In the genomic region with DNA sequence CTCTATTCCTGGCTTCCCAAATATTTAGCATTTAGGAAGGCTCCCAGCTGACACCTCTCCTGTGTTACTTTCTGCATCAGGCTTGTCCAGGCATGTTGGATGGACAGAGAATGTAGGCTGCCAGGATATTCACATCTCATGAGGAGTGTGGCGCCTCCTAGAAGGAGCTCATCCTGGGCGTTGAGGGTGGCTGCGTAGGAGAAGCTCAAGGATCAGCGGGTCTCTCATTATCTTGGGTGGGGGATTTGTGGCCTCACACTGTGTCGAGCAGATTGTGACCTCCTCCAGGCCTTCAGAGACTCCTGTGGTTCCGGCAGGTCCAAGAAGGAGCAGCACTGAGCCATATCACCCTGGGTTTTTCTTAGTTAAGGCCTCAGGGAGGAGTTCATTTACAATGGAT, we compare ENCODE assay signal across 24 cellular contexts. TPM values are rescaled to one million over a fixed set of nuclear protein-coding genes. Genes with fewer than 3 reads are reported as not detected.
A peak's percentile ranks its signal among the peaks of the same experiment; 100 is the strongest.
DNase-seq lines count a peak whose midpoint lies in the region; ATAC-seq and TF ChIP-seq lines count a peak whose summit lies in the region.
"Had no signal": no experiment of that assay in that cellular context is flagged by ENCODE, and none has a peak within 500 bp of the region (broad histone marks: within the 10 kb centered on the region; RNA-seq: fewer than 3 reads in every experiment).

No MANE protein-coding gene starts in this region.

- H3K9me3 ChIP-seq in HCT116 (ENCODE audit: control insufficient read depth in 1 of 2, insufficient read depth in 1 of 2, low read depth in 1 of 2, low read length in 2 of 2) (no peaks in the 10 kb centered on the region), RWPE2 (ENCODE audit: severe bottlenecking) (no peaks in the 10 kb centered on the region), hepatocyte (ENCODE audit: low read depth) (no peaks in the 10 kb centered on the region), trophoblast cell (ENCODE audit: insufficient read depth, low read depth, low read length) (no peaks in the 10 kb centered on the region), testis (no peaks in the 10 kb centered on the region)
- H3K9me3 ChIP-seq: sigmoid colon, SJSA1, uterus had no signal

- peak overlapping the region; percentile 78 for H4K8ac ChIP-seq in trophoblast cell (ENCODE audit: low read depth, low read length)

- RAD21 ChIA-PET in HCT116 (lab: Charles Lee; ENCODE audit: low non-redundant PET in 1 of 2, low total read pairs in 2 of 2, uncharacterized antibody in 2 of 2, unreplicated experiment in 2 of 2): no interaction called here

- H2AFZ ChIP-seq in HCT116 (ENCODE audit: low read depth, low read length, poor library complexity, severe bottlenecking) (no peak overlapping the region), hepatocyte (no peak overlapping the region), trophoblast cell (ENCODE audit: insufficient read depth, low read length, poor library complexity) (no peak overlapping the region)

- H3K14ac ChIP-seq in trophoblast cell (ENCODE audit: low read length): peak overlapping the region; percentile 53

- 0 out of 2 replicates have a peak overlapping the region, but pooled peaks have one; percentile 1 for H3K27ac ChIP-seq in HCT116 (ENCODE audit: low read depth, low read length)
- H3K27ac ChIP-seq in RWPE2 (ENCODE audit: poor library complexity, severe bottlenecking): peak overlapping the region; percentile 20
- H3K27ac ChIP-seq in hepatocyte: peak overlapping the region; percentile 47
- H3K27ac ChIP-seq in trophoblast cell (ENCODE audit: low read depth, low read length): no peak overlapping the region
- H3K27ac ChIP-seq in testis: no peak overlapping the region
- H3K27ac ChIP-seq: SJSA1, uterus had no signal

- peak overlapping the region; percentile 47 for H3K4ac ChIP-seq in trophoblast cell (ENCODE audit: low read depth, low read length)

- CTCF ChIA-PET in HCT116 (lab: Charles Lee): no interaction called here

- peak overlapping the region; percentile 29 for H3K18ac ChIP-seq in trophoblast cell (ENCODE audit: low read length)

- H3K79me2 ChIP-seq in HCT116 (ENCODE audit: insufficient read depth, low read length): no peaks in the 10 kb centered on the region
- H3K79me2 ChIP-seq in hepatocyte: no peaks in the 10 kb centered on the region
- peaks cover 2% of the 10 kb centered on the region for H3K79me2 ChIP-seq in trophoblast cell (ENCODE audit: control insufficient read depth, insufficient read depth, low read length, poor library complexity)

- H2BK12ac ChIP-seq in trophoblast cell (ENCODE audit: low read length): peak overlapping the region; percentile 89

- DNase-seq in HCT116 (ENCODE audit: low read depth, low spot score): no peak
- no peak for DNase-seq in RWPE2 (ENCODE audit: low spot score)
- DNase-seq in hepatocyte (ENCODE audit: low spot score): no peak
- DNase-seq in trophoblast cell: peak in 1 of 2 donors; percentile 33
- no peak for DNase-seq in testis
- DNase-seq in activated CD4-positive, CD25-positive, alpha-beta regulatory T cell treated with anti-CD3 and anti-CD28 coated beads, Interleukin-2, amount 50 U/mL, for 72 hours: no peak
- DNase-seq: activated CD4-positive, alpha-beta T cell treated with anti-CD3 and anti-CD28 coated beads for 4 hours; activated naive CD4-positive, alpha-beta T cell treated with anti-CD3 and anti-CD28 coated beads, Interleukin-2, amount 50 U/mL, for 16 hours; aorta; foreskin melanocyte; HCEC 1CT; Kasumi-1; kidney glomerular epithelial cell; NCI-H1092; NCI-H2029 treated with DMSO at 0.1 percent for 48 hours; sigmoid colon; T-helper 1 cell; uterus had no signal

- H3K4me1 ChIP-seq in HCT116 (ENCODE audit: control insufficient read depth in 1 of 2, insufficient read depth in 2 of 2, low read length in 2 of 2) (peaks cover 0 to 5% of the 10 kb centered on the region in 2 experiments; a peak in 3 of 4 replicates), RWPE2 (ENCODE audit: insufficient read depth, poor library complexity, severe bottlenecking) (peaks cover 14% of the 10 kb centered on the region), hepatocyte (ENCODE audit: insufficient read depth) (no peaks in the 10 kb centered on the region), trophoblast cell (ENCODE audit: control insufficient read depth in 1 of 2, insufficient read depth in 2 of 2, low read length in 2 of 2) (peaks cover 8 to 11% of the 10 kb centered on the region in 2 experiments), testis (no peaks in the 10 kb centered on the region)
- H3K4me1 ChIP-seq: sigmoid colon, SJSA1, uterus had no signal

- H3K36me3 ChIP-seq in HCT116 (ENCODE audit: control insufficient read depth in 1 of 2, insufficient read depth in 2 of 2, low read length in 2 of 2) (no peaks in the 10 kb centered on the region), RWPE2 (ENCODE audit: low read depth) (no peaks in the 10 kb centered on the region), hepatocyte (replicated peaks; ENCODE audit: insufficient read depth, low read depth) (no peaks in the 10 kb centered on the region), trophoblast cell (ENCODE audit: control insufficient read depth in 1 of 2, insufficient read depth in 2 of 2, low read length in 2 of 2) (no peaks in the 10 kb centered on the region), testis (ENCODE audit: low read depth, missing control alignments) (no peaks in the 10 kb centered on the region)
- H3K36me3 ChIP-seq: sigmoid colon, SJSA1, uterus had no signal

- H4K12ac ChIP-seq in trophoblast cell (ENCODE audit: low read depth, low read length): no peak overlapping the region

- H2BK5ac ChIP-seq in trophoblast cell (ENCODE audit: low read depth, low read length, poor library complexity): peak overlapping the region; percentile 21

- no TSS peak for BruUV-seq in HCT116 (replicated peaks; lab: Mats Ljungman, UMichigan)

- WGBS in hepatocyte (ENCODE audit: low lambda C conversion rate, missing lambda C conversion rate): 70% methylated on average over 6 of the region's 6 CpGs
- no CpG with 5 or more reads among the region's 6 CpGs for WGBS in trophoblast cell (ENCODE audit: extremely low coverage, insufficient coverage, insufficient read length)
- WGBS in testis, 2 donors: 86 to 89% methylated on average over 6 of the region's 6 CpGs

- H3K4me3 ChIP-seq in HCT116 (replicated peaks in 1 of 2; ENCODE audit: low read depth in 1 of 2, low read length in 2 of 2) (no peak overlapping the region), RWPE2 (ENCODE audit: severe bottlenecking) (no peak overlapping the region), hepatocyte (no peak overlapping the region), trophoblast cell (ENCODE audit: low read depth, low read length) (no peak overlapping the region), testis (no peak overlapping the region)
- H3K4me3 ChIP-seq: sigmoid colon, SJSA1, uterus had no signal

- peak overlapping the region; percentile 96 for H4K91ac ChIP-seq in trophoblast cell (ENCODE audit: low read depth, low read length)

- TF ChIP-seq RAD21 in HCT116 (IDR thresholded peaks at IDR 0.05; ENCODE audit: low read depth): no peak

- peaks cover 10% of the 10 kb centered on the region for H3K79me1 ChIP-seq in trophoblast cell (ENCODE audit: low read length)

- ATAC-seq in HCT116 (0 out of 2 replicates have a peak, but pooled peaks have one; percentile 17), RWPE2 (ENCODE audit: low read depth) (no peak), GM19463 (IDR thresholded peaks at IDR 0.05; ENCODE audit: unreplicated experiment) (no peak)
- ATAC-seq: natural killer cell treated with Interleukin-12 subunit alpha and Interleukin-12 subunit beta and Interleukin-15 and Interleukin-18, amount 100 ng/mL, for 72 hours; Panc1 had no signal

- POLR2A ChIA-PET in HCT116 (lab: Charles Lee): no interaction called here

- no peak overlapping the region for H3K23ac ChIP-seq in trophoblast cell (ENCODE audit: low read length)

- TF ChIP-seq POLR2A in HCT116 (IDR thresholded peaks at IDR 0.05; ENCODE audit: borderline replicate concordance, extremely low read depth, insufficient read depth, insufficient read length): no peak
- no peak for TF ChIP-seq POLR2A in testis (IDR thresholded peaks at IDR 0.05)

- H2BK120ac ChIP-seq in trophoblast cell (ENCODE audit: insufficient read depth, low read length, poor library complexity): peak overlapping the region; percentile 85

- H3K9ac ChIP-seq in HCT116 (ENCODE audit: low read length) (no peak overlapping the region), trophoblast cell (ENCODE audit: low read length) (no peak overlapping the region)

- no peaks in the 10 kb centered on the region for H4K20me1 ChIP-seq in HCT116 (ENCODE audit: insufficient read depth)
- H4K20me1 ChIP-seq in hepatocyte (ENCODE audit: insufficient read depth, poor library complexity, severe bottlenecking): no peaks in the 10 kb centered on the region

- H3K4me2 ChIP-seq in HCT116 (ENCODE audit: low read length) (no peak overlapping the region), hepatocyte (no peak overlapping the region), trophoblast cell (ENCODE audit: low read length) (no peak overlapping the region)

- TF ChIP-seq CTCF in HCT116 (IDR thresholded peaks at IDR 0.05 in 2 of 3, conservative IDR thresholded peaks at IDR 0.05 in 1 of 3; ENCODE audit: borderline replicate concordance in 1 of 3, insufficient read depth in 1 of 3, low read depth in 2 of 3, low read length in 2 of 3) (no peak), RWPE2 (IDR thresholded peaks at IDR 0.05; ENCODE audit: poor library complexity, severe bottlenecking) (no peak), hepatocyte (IDR thresholded peaks at IDR 0.05; ENCODE audit: poor library complexity) (no peak), testis (IDR thresholded peaks at IDR 0.05) (no peak)

- no peaks in the 10 kb centered on the region for H3K27me3 ChIP-seq in HCT116 (ENCODE audit: insufficient read depth, low read length)
- H3K27me3 ChIP-seq in RWPE2 (ENCODE audit: insufficient read depth, poor library complexity, severe bottlenecking): no peaks in the 10 kb centered on the region
- no peaks in the 10 kb centered on the region for H3K27me3 ChIP-seq in hepatocyte
- H3K27me3 ChIP-seq in trophoblast cell (ENCODE audit: insufficient read depth, low read length): no peaks in the 10 kb centered on the region
- no peaks in the 10 kb centered on the region for H3K27me3 ChIP-seq in testis
- H3K27me3 ChIP-seq: sigmoid colon, SJSA1, uterus had no signal

- intact Hi-C loops in HCT116 (cut with micrococcal nuclease) (no loop called here), testis (cut with DNase I; ENCODE audit: low total_unique reads) (no loop called here)

- H3K9me2 ChIP-seq in HCT116 (ENCODE audit: insufficient read depth) (no peaks in the 10 kb centered on the region), hepatocyte (replicated peaks; ENCODE audit: insufficient read depth) (no peaks in the 10 kb centered on the region)

- peak overlapping the region; percentile 64 for H2AK5ac ChIP-seq in trophoblast cell (ENCODE audit: low read length)

RNA-seq across cellular contexts. Expression of gene COBL, which starts 8.6 kb away (rescaled TPM):
- total RNA-seq in HCT116 (2021; ENCODE audit: unreplicated experiment) (19.3 TPM), hepatocyte (17.9 and 20.5 TPM in 2 replicates), testis (10 to 100 TPM; 12.3 to 14.8 TPM)
- 11.6 and 12.0 TPM in 2 replicates for polyA plus RNA-seq in HCT116 (2012)
- polyA plus RNA-seq in hepatocyte (7.8 and 8.6 TPM in 2 replicates), testis (ENCODE audit: insufficient read depth, low read depth, low replicate concordance) (9.2 TPM)
- polyA plus RNA-seq in trophoblast cell (2013): 21.2 and 22.2 TPM in 2 replicates
- total RNA-seq: activated T-helper 1 cell treated with anti-CD3 and anti-CD28 coated beads, Interleukin-12 subunit alpha, Interleukin-12 subunit beta, Interleukin-2, Interleukin-4 antibody, amounts not matched to agents 30 ng/mL and 10 ng/mL and 1 ng/mL, durations not matched to agents 14 hours and 24 hours and 36 hours; natural killer cell treated with Interleukin-12 subunit alpha and Interleukin-12 subunit beta and Interleukin-15 and Interleukin-18, amount 100 ng/mL, for 72 hours; SJSA1 had no signal
- polyA plus RNA-seq: CD14-positive monocyte had no signal

Comparison
In these comparisons a context has a peak if more than half of its experiments do, and no peak if none do; other contexts are left out.
1. H3K27ac ChIP-seq: peak in HCT116 (single experiment), RWPE2 (single experiment) and hepatocyte (single experiment); none in trophoblast cell (single experiment) and testis (0 of 2).